8 cellular contexts compared by ENCODE assay signal in the genomic region with DNA sequence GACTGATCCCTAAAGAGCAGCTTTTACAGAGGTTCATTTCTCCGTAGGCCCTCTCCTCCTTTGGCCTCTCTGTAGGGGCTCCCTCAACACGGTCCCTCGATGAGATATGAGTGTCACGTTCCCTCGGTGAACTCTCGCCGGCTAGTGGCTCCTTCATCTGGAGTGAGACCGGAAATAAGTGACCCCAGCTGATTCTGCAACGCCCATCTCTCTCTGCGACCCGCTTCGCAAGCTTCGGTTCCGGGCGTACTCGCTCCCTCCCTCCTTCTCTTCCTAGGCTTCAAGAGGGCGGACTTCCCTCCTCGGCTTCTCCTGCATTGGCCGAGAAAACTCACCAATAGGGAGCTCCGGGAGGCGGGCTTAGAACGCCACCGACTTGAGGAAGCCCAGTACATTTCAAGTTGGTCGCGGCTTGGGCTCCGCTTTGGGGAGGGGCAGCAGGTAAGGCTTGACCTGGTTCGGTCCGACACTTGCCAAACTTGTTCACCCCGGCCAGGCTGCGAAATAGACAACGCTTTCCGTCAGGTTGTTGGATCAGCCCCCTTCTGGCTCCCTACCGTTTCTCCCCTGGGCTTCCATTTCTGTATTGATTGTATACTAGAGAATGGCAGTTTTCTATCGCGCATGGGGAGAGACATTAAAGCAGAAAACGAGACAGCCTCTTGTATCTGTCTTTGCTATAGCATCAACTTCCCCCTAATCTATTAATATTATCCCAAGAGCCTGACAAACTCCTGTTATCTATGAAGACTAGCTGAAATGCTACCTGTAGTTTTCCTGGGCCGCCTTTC. TPM values are rescaled to one million over a fixed set of nuclear protein-coding genes. Genes with fewer than 3 reads are reported as not detected.
DNase-seq lines count a peak whose midpoint lies in the region; ATAC-seq and TF ChIP-seq lines count a peak whose summit lies in the region.

ANKRD34A (minus strand) TSS at position 248 of the 791 bp plus-strand sequence. CDS start 2,816 bp downstream, outside the sequence.
A gene with protein sequence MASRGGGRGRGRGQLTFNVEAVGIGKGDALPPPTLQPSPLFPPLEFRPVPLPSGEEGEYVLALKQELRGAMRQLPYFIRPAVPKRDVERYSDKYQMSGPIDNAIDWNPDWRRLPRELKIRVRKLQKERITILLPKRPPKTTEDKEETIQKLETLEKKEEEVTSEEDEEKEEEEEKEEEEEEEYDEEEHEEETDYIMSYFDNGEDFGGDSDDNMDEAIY (plus strand): TSS at position 363 of the 791 bp plus-strand sequence. CDS start 10,176 bp downstream, outside the sequence.

- ATAC-seq in GM21447 (IDR thresholded peaks at IDR 0.05; ENCODE audit: unreplicated experiment): peak; percentile 83
- ATAC-seq in mucosa of descending colon: peak; percentile 94

- H3K4me1 ChIP-seq in HUES6 (ENCODE audit: control insufficient read depth, insufficient read depth, low read length) (peaks cover 26% of the 10 kb centered on the region), OCI-LY1 (ENCODE audit: insufficient read depth, low read length, severe bottlenecking) (peaks cover 47% of the 10 kb centered on the region), mucosa of descending colon (ENCODE audit: low read depth) (peaks cover 39% of the 10 kb centered on the region)

- H3K79me2 ChIP-seq in OCI-LY1 (ENCODE audit: insufficient read depth, low read length): no peaks in the 10 kb centered on the region; the same call in 1 of the 2 replicates

- no peaks in the 10 kb centered on the region for H3F3A ChIP-seq in OCI-LY1 (ENCODE audit: insufficient read depth, low read length)

- no peak for TF ChIP-seq CTCF in OCI-LY1 (IDR thresholded peaks at IDR 0.05; ENCODE audit: low read length)
- TF ChIP-seq CTCF in mucosa of descending colon (IDR thresholded peaks at IDR 0.05): no peak

- H3K9me3 ChIP-seq in HUES6 (ENCODE audit: control insufficient read depth, insufficient read depth, low read depth, low read length): 0 out of 2 replicates have a peak, but pooled peaks cover 2% of the 10 kb centered on the region
- peaks cover 6% of the 10 kb centered on the region; the same call in 1 of the 2 replicates for H3K9me3 ChIP-seq in OCI-LY1 (ENCODE audit: low read length)
- peaks cover 4% of the 10 kb centered on the region for H3K9me3 ChIP-seq in mucosa of descending colon

- H3K36me3 ChIP-seq in HUES6 (ENCODE audit: control insufficient read depth, insufficient read depth, low read length) (no peaks in the 10 kb centered on the region), OCI-LY1 (ENCODE audit: insufficient read depth, low read length) (peaks cover 7% of the 10 kb centered on the region), mucosa of descending colon (ENCODE audit: low read depth) (no peaks in the 10 kb centered on the region)

- H3K4me3 ChIP-seq in HUES6 (ENCODE audit: low read depth, low read length) (peak within 1 kb of the TSS; percentile 61), OCI-LY1 (ENCODE audit: low read depth, low read length, poor library complexity, severe bottlenecking) (peak within 1 kb of the TSS; percentile 71), mucosa of descending colon (peak within 1 kb of the TSS; percentile 16)

- H3K27me3 ChIP-seq in HUES6 (ENCODE audit: control insufficient read depth, insufficient read depth, low read length) (peaks cover 44% of the 10 kb centered on the region), OCI-LY1 (ENCODE audit: insufficient read depth, low read length) (no peaks in the 10 kb centered on the region)

- intact Hi-C loops in mucosa of descending colon (cut with DNase I, micrococcal nuclease): loop anchor here in 1 of 2 donors (10.0 kb wide), 1 partner anchor 50 kb away; the partner anchor contains the start of genes ITGA10 and PEX11B

- peak; percentile 98 for DNase-seq in DMS 273 (lab: John Stamatoyannopoulos, UW; ENCODE audit: unreplicated experiment)
- peak; percentile 91 for DNase-seq in activated CD8-positive, alpha-beta memory T cell treated with anti-CD3 and anti-CD28 coated beads, Interleukin-2, amount 50 U/mL, for 48 hours
- DNase-seq in epithelial cell of prostate (ENCODE audit: low read depth, low spot score): peak; percentile 64
- DNase-seq in mucosa of descending colon: peak; percentile 96 to 98 (median 98)
- DNase-seq in stimulated activated CD8-positive, alpha-beta memory T cell treated with anti-CD3 and anti-CD28 coated beads, Interleukin-4, amount 100 ng/mL, for 1 hour (ENCODE audit: low read depth in 2 of 2, low spot score in 1 of 2): peak; percentile 77

- peak within 1 kb of the TSS; percentile 75 for H3K4me2 ChIP-seq in OCI-LY1 (ENCODE audit: low read length)

- H3K9me2 ChIP-seq in OCI-LY1 (ENCODE audit: low read depth, low read length): no peaks in the 10 kb centered on the region

- H2AFZ ChIP-seq in OCI-LY1 (ENCODE audit: low read length): no peak within 1 kb of the TSS

- no peaks in the 10 kb centered on the region for H4K20me1 ChIP-seq in OCI-LY1 (ENCODE audit: insufficient read depth, low read length)

- H3K27ac ChIP-seq in HUES6 (ENCODE audit: low read depth, low read length): no peak within 1 kb of the TSS
- peak within 1 kb of the TSS; percentile 80 for H3K27ac ChIP-seq in OCI-LY1 (ENCODE audit: low read depth, low read length, poor library complexity, severe bottlenecking)
- peak within 1 kb of the TSS; percentile 50 for H3K27ac ChIP-seq in epithelial cell of prostate

- H3K9ac ChIP-seq in HUES6 (ENCODE audit: low read length) (peak within 1 kb of the TSS; percentile 14), OCI-LY1 (ENCODE audit: low read length) (peak within 1 kb of the TSS; percentile 78)

RNA-seq across cellular contexts. Expression of gene ANKRD34A, which starts in this region (rescaled TPM):
- total RNA-seq in mucosa of descending colon: under 1 TPM; 0.14 to 0.63 (median 0.41) TPM

RNA-seq across cellular contexts. Expression of the second gene that starts in this region (rescaled TPM):
- total RNA-seq in mucosa of descending colon: 10 to 100 TPM; 15.7 to 26.8 (median 19.5) TPM

Comparison
In these comparisons a context has a peak if more than half of its experiments do, and no peak if none do; other contexts are left out.
1. H3K4me3 ChIP-seq: peak in every context shown above with its lines; median percentile 71 in OCI-LY1; 61 in HUES6; 16 in mucosa of descending colon.